3 cellular contexts compared by ENCODE assay signal in genomic region chr6:30511147-30511546, GRCh38.
TF ChIP-seq lines count a peak whose summit lies in the region.

No MANE protein-coding gene starts in this region.

TF ChIP-seq in SK-N-SH, 30 proteins besides CTCF, POLR2A, EP300 and RAD21:
- TF ChIP-seq YY1 (IDR thresholded peaks at IDR 0.05; ENCODE audit: low read depth) (no peak), MXI1 (IDR thresholded peaks at IDR 0.05; ENCODE audit: low read depth, low read length) (no peak), TEAD4 (IDR thresholded peaks at IDR 0.05; ENCODE audit: borderline replicate concordance, insufficient read depth) (no peak), FOXM1 (IDR thresholded peaks at IDR 0.05; ENCODE audit: low read depth) (no peak), JUND (IDR thresholded peaks at IDR 0.05) (no peak), RFX5 (IDR thresholded peaks at IDR 0.05; ENCODE audit: low read length) (no peak), SIN3A (IDR thresholded peaks at IDR 0.05; ENCODE audit: borderline replicate concordance, low read depth, low read length) (no peak), MEF2A (IDR thresholded peaks at IDR 0.05; ENCODE audit: borderline replicate concordance, low read depth) (no peak), FOXJ3 (CRISPR knock-in tag; IDR thresholded peaks at IDR 0.05) (no peak), USF2 (IDR thresholded peaks at IDR 0.05; ENCODE audit: borderline replicate concordance, low read depth, low read length) (no peak), RCOR1 (IDR thresholded peaks at IDR 0.05; ENCODE audit: low read length) (no peak)

TF ChIP-seq in SK-N-SH treated with all-trans-retinoic acid at 6 μM for 48 hours, 23 proteins besides CTCF, POLR2A, EP300 and RAD21:
- no peak for TF ChIP-seq ZNF70 (CRISPR knock-in tag; IDR thresholded peaks at IDR 0.05)
- TF ChIP-seq CREB5 (CRISPR knock-in tag; IDR thresholded peaks at IDR 0.05; ENCODE audit: low read depth) = no peak
- TF ChIP-seq ZC3H10 (CRISPR knock-in tag; IDR thresholded peaks at IDR 0.05) = no peak
- no peak for TF ChIP-seq TSHZ2 (CRISPR knock-in tag; IDR thresholded peaks at IDR 0.05)
- TF ChIP-seq GLIS3 (CRISPR knock-in tag; IDR thresholded peaks at IDR 0.05) = no peak

TF ChIP-seq in GM23338, 12 proteins besides CTCF, POLR2A, EP300 and RAD21:
- TF ChIP-seq NANOG (IDR thresholded peaks at IDR 0.05; ENCODE audit: borderline replicate concordance) (no peak), ZNF462 (CRISPR knock-in tag; IDR thresholded peaks at IDR 0.05) (no peak), CREB1 (CRISPR knock-in tag; IDR thresholded peaks at IDR 0.05; ENCODE audit: low read depth) (no peak)
